17 cellular contexts compared by ENCODE assay signal in the genomic region with DNA sequence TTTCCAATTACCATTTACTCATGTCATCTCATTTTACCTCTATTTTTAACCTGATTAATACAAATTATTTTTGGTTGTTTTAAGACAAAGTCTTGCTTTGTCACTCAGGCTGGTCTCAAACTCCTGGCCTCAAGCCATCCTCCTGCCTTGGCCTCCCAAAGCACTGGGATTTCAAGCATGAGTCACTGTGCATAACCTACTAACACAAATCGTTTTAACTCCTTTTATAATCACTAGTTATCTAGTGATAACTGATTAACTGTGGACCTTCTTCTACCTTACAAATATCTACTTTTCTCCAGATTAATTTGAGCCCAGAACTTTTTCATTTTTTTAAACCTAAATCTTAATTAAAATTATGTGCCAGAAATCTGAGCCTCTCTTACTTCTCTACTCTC. TPM values are rescaled to one million over a fixed set of nuclear protein-coding genes. Genes with fewer than 3 reads are reported as not detected.
DNase-seq lines count a peak whose midpoint lies in the region; FAIRE-seq and TF ChIP-seq lines count a peak whose summit lies in the region.
"Had no signal": no experiment of that assay in that cellular context is flagged by ENCODE, and none has a peak within 500 bp of the region (broad histone marks: within the 10 kb centered on the region; RNA-seq: fewer than 3 reads in every experiment).

No MANE protein-coding gene starts in this region.

- H4K5ac ChIP-seq in H9 (ENCODE audit: insufficient read length, low read depth, low read length): no peak overlapping the region

- H2BK20ac ChIP-seq in H9 (ENCODE audit: low read depth, low read length, poor library complexity, severe bottlenecking): no peak overlapping the region

- peak overlapping the region in 2 of 11 experiments; percentile 68 to 98; a peak in 2 of 22 replicates for H3K9ac ChIP-seq in BLaER1 treated with 17β-estradiol and CSF1 and Interleukin-3, amounts not matched to agents 10 nM and 100 nM
- no peak overlapping the region for H3K9ac ChIP-seq in SK-N-MC (ENCODE audit: insufficient read length)
- H3K9ac ChIP-seq in H9 (ENCODE audit: extremely low read depth, insufficient read length, low read length): no peak overlapping the region

- DNase-seq in ELR (ENCODE audit: low read depth): peak; percentile 63
- DNase-seq in SK-N-MC (ENCODE audit: low read depth, low spot score): no peak
- DNase-seq in fibroblast of the aortic adventitia (ENCODE audit: low read depth): peak; percentile 45
- DNase-seq in BE2C: no peak
- DNase-seq in D721Med (ENCODE audit: insufficient read length, low spot score): no peak
- no peak for DNase-seq in central memory CD4-positive, alpha-beta T cell
- no peak for DNase-seq in H9
- DNase-seq: C1 segment of cervical spinal cord; GF-D8; glutamatergic neuron; H7; left cardiac atrium; naive B cell; NCI-H1417; NCI-H510A treated with DMSO at 0.1 percent for 48 hours; stimulated activated CD4-positive, alpha-beta T cell treated with anti-CD3 and anti-CD28 coated beads, Interleukin-4, amount 100 ng/mL, for 4 hours had no signal

- peaks cover 4% of the 10 kb centered on the region for H3K79me1 ChIP-seq in H9 (ENCODE audit: insufficient read depth, low read depth, low read length, poor library complexity, severe bottlenecking)

- H3K23me2 ChIP-seq in H9 (ENCODE audit: insufficient read length, low read depth, low read length, poor library complexity, severe bottlenecking): peaks cover 8% of the 10 kb centered on the region

- H3K4me2 ChIP-seq in BLaER1 treated with 17β-estradiol and CSF1 and Interleukin-3, amounts not matched to agents 10 nM and 100 nM: peak overlapping the region in 10 of 11 experiments; percentile 37 to 87 (median 60); a peak in 14 of 22 replicates
- H3K4me2 ChIP-seq in H9 (ENCODE audit: insufficient read depth, insufficient read length, low read length): no peak overlapping the region

- H3K9me3 ChIP-seq in BLaER1 treated with 17β-estradiol and CSF1 and Interleukin-3, amounts not matched to agents 10 nM and 100 nM (replicated peaks in 1 of 11): no peaks in the 10 kb centered on the region
- H3K9me3 ChIP-seq in SK-N-MC (ENCODE audit: low read depth, low read length) (no peaks in the 10 kb centered on the region), BE2C (no peaks in the 10 kb centered on the region), H9 (ENCODE audit: control insufficient read depth, low read depth, low read length) (no peaks in the 10 kb centered on the region)

- no peak overlapping the region for H3K18ac ChIP-seq in H9 (ENCODE audit: insufficient read length, low read depth, low read length)

- peak overlapping the region in 2 of 10 experiments; percentile 15 to 84; a peak in 1 of 20 replicates for H3K4me3 ChIP-seq in BLaER1 treated with 17β-estradiol and CSF1 and Interleukin-3, amounts not matched to agents 10 nM and 100 nM
- no peak overlapping the region for H3K4me3 ChIP-seq in SK-N-MC
- no peak overlapping the region for H3K4me3 ChIP-seq in fibroblast of the aortic adventitia (ENCODE audit: low read depth, low read length)
- no peak overlapping the region for H3K4me3 ChIP-seq in BE2C (ENCODE audit: low read depth, low read length)

- TF ChIP-seq CTCF in fibroblast of the aortic adventitia (IDR thresholded peaks at IDR 0.05; ENCODE audit: insufficient read depth, low read length) (no peak), BE2C (IDR thresholded peaks at IDR 0.05; ENCODE audit: low read depth, low read length) (no peak), D721Med (IDR thresholded peaks at IDR 0.05; ENCODE audit: insufficient read depth, missing control alignments) (no peak), H9 (conservative IDR thresholded peaks at IDR 0.05) (no peak)

- no peak overlapping the region for H2AFZ ChIP-seq in H9 (ENCODE audit: low read length)

- no peak overlapping the region for H3K56ac ChIP-seq in H9 (ENCODE audit: insufficient read length, low read depth, low read length)

- no peak overlapping the region; a peak in 1 of 7 replicates for H3K27ac Mint-ChIP-seq in H9

- no peak for FAIRE-seq in D721Med (lab: Jason Lieb, UNC)

- peaks cover 12 to 84% (median 73%) of the 10 kb centered on the region in 11 experiments; a peak in 21 of 22 replicates for H4K20me1 ChIP-seq in BLaER1 treated with 17β-estradiol and CSF1 and Interleukin-3, amounts not matched to agents 10 nM and 100 nM
- no peaks in the 10 kb centered on the region for H4K20me1 ChIP-seq in H9 (ENCODE audit: control insufficient read depth, insufficient read depth, insufficient read length)

- no peak overlapping the region for H3K14ac ChIP-seq in H9 (ENCODE audit: insufficient read depth, low read length)

- no peak overlapping the region for H4K8ac ChIP-seq in H9 (replicated peaks; ENCODE audit: insufficient read length, low read depth, low read length)

- H2BK15ac ChIP-seq in H9 (ENCODE audit: low read depth, low read length): no peak overlapping the region

- H3K36me3 Mint-ChIP-seq in H9 (ENCODE audit: insufficient read depth in 1 of 3, low read depth in 3 of 3): peaks cover 3 to 19% (median 14%) of the 10 kb centered on the region in 3 experiments; a peak in 5 of 7 replicates

- no peak overlapping the region for H3K4me3 Mint-ChIP-seq in H9

- H3K79me2 ChIP-seq in H9 (ENCODE audit: insufficient read depth, low read length): peaks cover 21% of the 10 kb centered on the region; the same call in 1 of the 2 replicates

- H3T11ph ChIP-seq in H9 (ENCODE audit: low read length): no peak overlapping the region

- no peak overlapping the region for H3K23ac ChIP-seq in H9 (ENCODE audit: insufficient read length, low read depth, low read length)

- no peaks in the 10 kb centered on the region; the same call in 1 of the 2 replicates for H3K27me3 Mint-ChIP-seq in H9 (ENCODE audit: low read depth)
- H3K27me3 Mint-ChIP-seq: naive B cell had no signal

- peaks cover 27 to 80% (median 43%) of the 10 kb centered on the region in 10 experiments for H3K4me1 ChIP-seq in BLaER1 treated with 17β-estradiol and CSF1 and Interleukin-3, amounts not matched to agents 10 nM and 100 nM
- peaks cover 5% of the 10 kb centered on the region for H3K4me1 ChIP-seq in BE2C
- no peaks in the 10 kb centered on the region for H3K4me1 ChIP-seq in H9 (ENCODE audit: insufficient read depth, low read length)

- no peak overlapping the region for H2BK12ac ChIP-seq in H9 (ENCODE audit: insufficient read length, low read depth, low read length)

- H3K9me3 Mint-ChIP-seq in H9: no peaks in the 10 kb centered on the region
- H3K9me3 Mint-ChIP-seq: naive B cell had no signal

- WGBS in H9 (ENCODE audit: extremely low coverage, insufficient read length, low lambda C conversion rate): no CpG with 5 or more reads among the region's 1 CpG

- no peak overlapping the region for H2BK120ac ChIP-seq in H9 (ENCODE audit: low read depth, low read length, poor library complexity, severe bottlenecking)

- peaks cover 0 to 2% (median 0%) of the 10 kb centered on the region in 11 experiments; a peak in 1 of 22 replicates for H3K27me3 ChIP-seq in BLaER1 treated with 17β-estradiol and CSF1 and Interleukin-3, amounts not matched to agents 10 nM and 100 nM
- no peaks in the 10 kb centered on the region for H3K27me3 ChIP-seq in BE2C
- no peaks in the 10 kb centered on the region for H3K27me3 ChIP-seq in H9 (ENCODE audit: insufficient read depth, low read length)

- no peak overlapping the region for H3K4ac ChIP-seq in H9 (ENCODE audit: low read depth, low read length)

- no peak overlapping the region for H2AK5ac ChIP-seq in H9 (ENCODE audit: insufficient read length, low read length)

- peaks cover 7 to 9% of the 10 kb centered on the region in 2 experiments for H3K4me1 Mint-ChIP-seq in H9

- H2BK5ac ChIP-seq in H9 (ENCODE audit: insufficient read length, low read length): no peak overlapping the region

- H3K27ac ChIP-seq in BLaER1 treated with 17β-estradiol and CSF1 and Interleukin-3, amounts not matched to agents 10 nM and 100 nM: peak overlapping the region in 7 of 11 experiments; percentile 27 to 71 (median 60); a peak in 9 of 22 replicates
- H3K27ac ChIP-seq in SK-N-MC (peak overlapping the region; percentile 44), H9 (ENCODE audit: insufficient read length, low read depth, low read length) (no peak overlapping the region)

- no peak overlapping the region for H4K91ac ChIP-seq in H9 (ENCODE audit: insufficient read length, low read depth, low read length)

- H3K36me3 ChIP-seq in BLaER1 treated with 17β-estradiol and CSF1 and Interleukin-3, amounts not matched to agents 10 nM and 100 nM: peaks cover 27 to 68% (median 54%) of the 10 kb centered on the region in 11 experiments
- peaks cover 51% of the 10 kb centered on the region for H3K36me3 ChIP-seq in SK-N-MC (ENCODE audit: insufficient read depth, low read length)
- peaks cover 38% of the 10 kb centered on the region for H3K36me3 ChIP-seq in BE2C

RNA-seq across cellular contexts. Expression of a gene that starts 4.6 kb away (rescaled TPM):
- total RNA-seq in fibroblast of the aortic adventitia (ENCODE audit: low replicate concordance): 448 and 494 TPM in 2 replicates
- 20.4 TPM for polyA plus RNA-seq in BE2C (2012; ENCODE audit: insufficient read depth, insufficient read length, low read depth)
- total RNA-seq in H9 (2021): 75.8 and 78.5 TPM in 2 replicates

Comparison
In these comparisons a context has a peak if more than half of its experiments do, and no peak if none do; other contexts are left out.
1. DNase-seq: peak in ELR (single experiment) and fibroblast of the aortic adventitia (single experiment); none in SK-N-MC (single experiment), BE2C (single experiment), D721Med (single experiment), central memory CD4-positive, alpha-beta T cell (single experiment) and H9 (single experiment).